Comparison of ENCODE assay signal across 12 cellular contexts in the genomic region with DNA sequence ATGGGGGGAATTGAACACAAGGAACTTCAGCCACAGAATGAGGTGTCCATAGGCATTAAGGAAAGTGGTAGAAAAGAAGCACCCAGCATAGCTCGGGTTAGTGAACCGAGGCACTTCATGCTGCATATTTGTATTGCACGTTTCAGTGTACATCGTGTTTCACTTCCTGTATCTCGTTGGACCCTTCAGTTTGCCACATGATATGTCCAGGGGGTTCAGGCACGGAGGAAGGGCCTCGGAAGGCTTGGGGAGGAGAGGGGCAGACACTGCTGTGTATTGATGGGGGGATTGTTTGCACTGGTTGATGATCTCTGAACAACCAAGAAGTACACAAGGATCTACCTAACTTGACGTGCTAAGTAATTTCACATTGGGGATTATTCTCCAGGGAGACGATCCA. TPM values are rescaled to one million over a fixed set of nuclear protein-coding genes. Genes with fewer than 3 reads are reported as not detected.
"Had no signal": no experiment of that assay in that cellular context is flagged by ENCODE, and none has a peak within 500 bp of the region (broad histone marks: within the 10 kb centered on the region; RNA-seq: fewer than 3 reads in every experiment).

No MANE protein-coding gene starts in this region.

RNA-seq across cellular contexts. Expression of gene GH1, which starts 3.8 kb away (rescaled TPM):
- total RNA-seq: activated CD8-positive, alpha-beta T cell treated with anti-CD3 and anti-CD28 coated beads, Interleukin-2, amount 10 ng/mL, durations not matched to agents 7 days and 5 days; activated naive CD8-positive, alpha-beta T cell treated with anti-CD3 and anti-CD28 coated beads, Interleukin-2, amount 10 ng/mL, durations not matched to agents 7 days and 5 days; dermis microvascular lymphatic vessel endothelial cell; endodermal cell; hepatocyte; kidney; left ventricle myocardium inferior; neural crest cell; osteocyte; pulmonary artery endothelial cell; sciatic nerve; suprapubic skin had no signal
- polyA plus RNA-seq: hepatocyte had no signal

RNA-seq across cellular contexts. Expression of gene CD79B, which starts 9.7 kb away (rescaled TPM):
- total RNA-seq: osteocyte had no signal

RNA-seq across cellular contexts. Expression of gene CSHL1, which starts 11.3 kb away (rescaled TPM):
- total RNA-seq: activated CD8-positive, alpha-beta T cell treated with anti-CD3 and anti-CD28 coated beads, Interleukin-2, amount 10 ng/mL, durations not matched to agents 7 days and 5 days; activated naive CD8-positive, alpha-beta T cell treated with anti-CD3 and anti-CD28 coated beads, Interleukin-2, amount 10 ng/mL, durations not matched to agents 7 days and 5 days; dermis microvascular lymphatic vessel endothelial cell; endodermal cell; hepatocyte; kidney; left ventricle myocardium inferior; neural crest cell; osteocyte; pulmonary artery endothelial cell; sciatic nerve; suprapubic skin had no signal
- polyA plus RNA-seq: hepatocyte had no signal

RNA-seq across cellular contexts. Expression of gene CSH1, which starts 26.0 kb away (rescaled TPM):
- total RNA-seq: activated CD8-positive, alpha-beta T cell treated with anti-CD3 and anti-CD28 coated beads, Interleukin-2, amount 10 ng/mL, durations not matched to agents 7 days and 5 days; activated naive CD8-positive, alpha-beta T cell treated with anti-CD3 and anti-CD28 coated beads, Interleukin-2, amount 10 ng/mL, durations not matched to agents 7 days and 5 days; dermis microvascular lymphatic vessel endothelial cell; kidney; left ventricle myocardium inferior; neural crest cell; osteocyte; pulmonary artery endothelial cell; sciatic nerve; suprapubic skin had no signal
- polyA plus RNA-seq: hepatocyte had no signal

RNA-seq across cellular contexts. Expression of gene GH2, which starts 40.7 kb away (rescaled TPM):
- total RNA-seq: activated CD8-positive, alpha-beta T cell treated with anti-CD3 and anti-CD28 coated beads, Interleukin-2, amount 10 ng/mL, durations not matched to agents 7 days and 5 days; activated naive CD8-positive, alpha-beta T cell treated with anti-CD3 and anti-CD28 coated beads, Interleukin-2, amount 10 ng/mL, durations not matched to agents 7 days and 5 days; dermis microvascular lymphatic vessel endothelial cell; hepatocyte; kidney; left ventricle myocardium inferior; neural crest cell; osteocyte; pulmonary artery endothelial cell; sciatic nerve; suprapubic skin had no signal
- polyA plus RNA-seq: hepatocyte had no signal
